17 cellular contexts compared by ENCODE assay signal in the genomic region with DNA sequence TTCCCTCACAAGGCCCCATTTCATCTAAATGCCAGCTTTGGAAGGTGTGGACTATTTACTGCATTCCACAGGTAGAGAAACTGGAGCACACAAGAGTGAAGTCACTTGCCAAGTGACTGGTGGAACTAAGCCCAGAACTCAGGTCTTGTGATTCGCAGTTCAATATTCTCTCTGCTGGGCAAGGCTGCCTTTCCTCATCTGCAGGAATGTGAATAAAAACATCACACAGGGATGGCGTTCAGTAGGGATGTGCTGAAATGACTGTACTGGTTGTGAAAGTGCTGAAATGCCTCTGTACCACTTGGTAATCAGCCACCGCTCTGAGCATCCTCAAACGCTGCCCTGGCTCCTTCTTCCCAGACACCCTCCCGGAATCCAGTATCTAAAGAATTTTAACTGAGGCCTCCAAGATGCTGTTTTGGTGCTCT.
DNase-seq lines count a peak whose midpoint lies in the region; ATAC-seq, FAIRE-seq and TF ChIP-seq lines count a peak whose summit lies in the region.
"Had no signal": no experiment of that assay in that cellular context is flagged by ENCODE, and none has a peak within 500 bp of the region (broad histone marks: within the 10 kb centered on the region; RNA-seq: fewer than 3 reads in every experiment).

No MANE protein-coding gene starts in this region.

- no peak for ATAC-seq in HG03571 (IDR thresholded peaks at IDR 0.05; ENCODE audit: unreplicated experiment)
- ATAC-seq: stimulated activated naive CD8-positive, alpha-beta T cell treated with anti-CD3 and anti-CD28 coated beads, Interleukin-15, Interleukin-2, amounts not matched to agents 100 U/mL and 50 U/mL, for 24 hours had no signal

- H3K4me1 ChIP-seq in HEK293 (ENCODE audit: control insufficient read depth, insufficient read depth, low read length) (no peaks in the 10 kb centered on the region), keratinocyte (ENCODE audit: control insufficient read depth, extremely low read depth, insufficient read depth, low read length) (peaks cover 5% of the 10 kb centered on the region), thyroid gland (peaks cover 40 to 67% of the 10 kb centered on the region in 2 donors)
- H3K4me1 ChIP-seq: parathyroid adenoma had no signal

- CTCF ChIA-PET in HEK293 (lab: Yijun Ruan, JAX), result no interaction called here

- peaks cover 1% of the 10 kb centered on the region for H3K4me1 Mint-ChIP-seq in activated T-helper 1 cell treated with anti-CD3 and anti-CD28 coated beads, Interleukin-12 subunit alpha, Interleukin-12 subunit beta, Interleukin-2, Interleukin-4 antibody, amounts not matched to agents 30 ng/mL and 10 ng/mL and 1 ng/mL, durations not matched to agents 14 hours and 24 hours and 36 hours (ENCODE audit: low read depth)

- WGBS in thyroid gland, 2 donors, result 62 to 71% methylated on average over 5 of the region's 5 CpGs

- H3K9me3 ChIP-seq in HEK293 (ENCODE audit: control insufficient read depth, insufficient read depth, low read depth, low read length), result no peaks in the 10 kb centered on the region
- H3K9me3 ChIP-seq in keratinocyte (ENCODE audit: control insufficient read depth, low read depth, low read length), result no peaks in the 10 kb centered on the region
- no peaks in the 10 kb centered on the region for H3K9me3 ChIP-seq in thyroid gland

- H3K27me3 ChIP-seq in brain microvascular endothelial cell (replicated peaks) (no peaks in the 10 kb centered on the region), keratinocyte (ENCODE audit: control insufficient read depth, extremely low read depth, insufficient read depth, low read length) (peaks cover 6% of the 10 kb centered on the region), thyroid gland (no peaks in the 10 kb centered on the region)

- in situ Hi-C loops in brain microvascular endothelial cell (cut with HindIII; ENCODE audit: low pct_ligation_motif_present, low sequenced_read_pairs), result no loop called here

- FAIRE-seq in keratinocyte (lab: Jason Lieb, UNC), result peak; percentile 32

- peaks cover 4% of the 10 kb centered on the region for H3K36me3 Mint-ChIP-seq in activated T-helper 1 cell treated with anti-CD3 and anti-CD28 coated beads, Interleukin-12 subunit alpha, Interleukin-12 subunit beta, Interleukin-2, Interleukin-4 antibody, amounts not matched to agents 30 ng/mL and 10 ng/mL and 1 ng/mL, durations not matched to agents 14 hours and 24 hours and 36 hours (ENCODE audit: low read depth)
- H3K36me3 Mint-ChIP-seq: memory B cell had no signal

- H3K27ac Mint-ChIP-seq in activated T-helper 1 cell treated with anti-CD3 and anti-CD28 coated beads, Interleukin-12 subunit alpha, Interleukin-12 subunit beta, Interleukin-2, Interleukin-4 antibody, amounts not matched to agents 30 ng/mL and 10 ng/mL and 1 ng/mL, durations not matched to agents 14 hours and 24 hours and 36 hours, result no peak overlapping the region
- H3K27ac Mint-ChIP-seq: memory B cell had no signal

- no peak overlapping the region for H3K4me2 ChIP-seq in keratinocyte (ENCODE audit: control insufficient read depth, extremely low read depth, insufficient read depth, low read depth, low read length)

- no peaks in the 10 kb centered on the region for H4K20me1 ChIP-seq in keratinocyte (ENCODE audit: control insufficient read depth, extremely low read depth, insufficient read depth, low read length)

- no peak overlapping the region for H2AFZ ChIP-seq in keratinocyte (ENCODE audit: control insufficient read depth, low read length)
- H2AFZ ChIP-seq: parathyroid adenoma had no signal

- H3K36me3 ChIP-seq in HEK293 (ENCODE audit: control insufficient read depth in 2 of 2, insufficient read depth in 1 of 2, low read length in 2 of 2), result no peaks in the 10 kb centered on the region
- no peaks in the 10 kb centered on the region for H3K36me3 ChIP-seq in brain microvascular endothelial cell (replicated peaks)
- no peaks in the 10 kb centered on the region for H3K36me3 ChIP-seq in keratinocyte (ENCODE audit: control insufficient read depth in 2 of 2, extremely low read depth in 1 of 2, insufficient read depth in 2 of 2, low read length in 2 of 2)
- no peaks in the 10 kb centered on the region for H3K36me3 ChIP-seq in thyroid gland
- H3K36me3 ChIP-seq: WERI-Rb-1 had no signal

- H3K9ac ChIP-seq in keratinocyte (ENCODE audit: control insufficient read depth, extremely low read depth, insufficient read depth, low read length), result no peak overlapping the region
- H3K9ac ChIP-seq: parathyroid adenoma had no signal

- H3K79me2 ChIP-seq in keratinocyte (ENCODE audit: control insufficient read depth, insufficient read depth, low read length), result no peaks in the 10 kb centered on the region
- H3K79me2 ChIP-seq: parathyroid adenoma had no signal

- H3K4me3 Mint-ChIP-seq in activated T-helper 1 cell treated with anti-CD3 and anti-CD28 coated beads, Interleukin-12 subunit alpha, Interleukin-12 subunit beta, Interleukin-2, Interleukin-4 antibody, amounts not matched to agents 30 ng/mL and 10 ng/mL and 1 ng/mL, durations not matched to agents 14 hours and 24 hours and 36 hours, result no peak overlapping the region
- H3K4me3 Mint-ChIP-seq: central memory CD8-positive, alpha-beta T cell; memory B cell had no signal

- dilution Hi-C loops in keratinocyte (cut with MboI; ENCODE audit: extremely low pct_ligation_motif_present, low sequenced_read_pairs), result no loop called here

- POLR2A ChIA-PET in HEK293 (lab: Yijun Ruan, JAX), result no interaction called here

- H3K4me3 ChIP-seq in HEK293 (ENCODE audit: low read depth, low read length) (no peak overlapping the region), brain microvascular endothelial cell (ENCODE audit: low read depth, low read length) (no peak overlapping the region), keratinocyte (ENCODE audit: control insufficient read depth in 2 of 3, extremely low read depth in 1 of 3, insufficient read depth in 2 of 3, low read depth in 1 of 3, low read length in 3 of 3) (no peak overlapping the region), thyroid gland (replicated peaks in 1 of 3) (no peak overlapping the region)

- TF ChIP-seq POLR2A in thyroid gland (IDR thresholded peaks at IDR 0.05), result no peak

- H3K9me1 ChIP-seq in keratinocyte (ENCODE audit: control insufficient read depth, extremely low read depth, insufficient read depth, low read length), result no peaks in the 10 kb centered on the region

- intact Hi-C loops in thyroid gland (cut with DNase I), result no loop called here
- intact Hi-C loops in activated T-helper 1 cell treated with anti-CD3 and anti-CD28 coated beads, Interleukin-12 subunit alpha, Interleukin-12 subunit beta, Interleukin-2, Interleukin-4 antibody, amounts not matched to agents 30 ng/mL and 10 ng/mL and 1 ng/mL, durations not matched to agents 14 hours and 24 hours and 36 hours (cut with micrococcal nuclease), result no loop called here

- no peaks in the 10 kb centered on the region for H3K9me3 Mint-ChIP-seq in activated T-helper 1 cell treated with anti-CD3 and anti-CD28 coated beads, Interleukin-12 subunit alpha, Interleukin-12 subunit beta, Interleukin-2, Interleukin-4 antibody, amounts not matched to agents 30 ng/mL and 10 ng/mL and 1 ng/mL, durations not matched to agents 14 hours and 24 hours and 36 hours
- H3K9me3 Mint-ChIP-seq: central memory CD8-positive, alpha-beta T cell; memory B cell had no signal

- H3K27ac ChIP-seq in HEK293 (ENCODE audit: extremely low read depth, low read depth, low read length), result no peak overlapping the region
- no peak overlapping the region for H3K27ac ChIP-seq in brain microvascular endothelial cell
- no peak overlapping the region for H3K27ac ChIP-seq in keratinocyte (ENCODE audit: control insufficient read depth, insufficient read depth, low read length)
- H3K27ac ChIP-seq in thyroid gland, result peak overlapping the region; percentile 86 to 91 (median 90)
- H3K27ac ChIP-seq: parathyroid adenoma, WERI-Rb-1 had no signal

- peaks cover 3% of the 10 kb centered on the region for H3K27me3 Mint-ChIP-seq in activated T-helper 1 cell treated with anti-CD3 and anti-CD28 coated beads, Interleukin-12 subunit alpha, Interleukin-12 subunit beta, Interleukin-2, Interleukin-4 antibody, amounts not matched to agents 30 ng/mL and 10 ng/mL and 1 ng/mL, durations not matched to agents 14 hours and 24 hours and 36 hours (ENCODE audit: insufficient read depth)
- H3K27me3 Mint-ChIP-seq: central memory CD8-positive, alpha-beta T cell; memory B cell had no signal

- DNase-seq in brain microvascular endothelial cell, result peak; percentile 50
- no peak for DNase-seq in keratinocyte (ENCODE audit: low read depth, low spot score)
- DNase-seq in thyroid gland, result peak; percentile 77 to 85
- no peak for DNase-seq in foreskin melanocyte
- DNase-seq in activated T-helper 1 cell treated with anti-CD3 and anti-CD28 coated beads, Interleukin-12 subunit alpha, Interleukin-12 subunit beta, Interleukin-2, Interleukin-4 antibody, amounts not matched to agents 30 ng/mL and 10 ng/mL and 1 ng/mL, durations not matched to agents 14 hours and 24 hours and 36 hours (ENCODE audit: low spot score), result no peak
- no peak for DNase-seq in NCI-H1930 (lab: John Stamatoyannopoulos, UW)
- DNase-seq: activated T-cell treated with anti-CD3 and anti-CD28 coated beads, Interleukin-2, amount 50 U/mL, for 1 hour; MM.1S; NCI-H510A treated with DMSO at 0.1 percent for 48 hours; stimulated activated CD4-positive, alpha-beta T cell treated with anti-CD3 and anti-CD28 coated beads, Interleukin-4, amount 100 ng/mL, for 1 hour; stimulated activated naive CD8-positive, alpha-beta T cell treated with anti-CD3 and anti-CD28 coated beads, Interleukin-15, Interleukin-2, amounts not matched to agents 100 U/mL and 50 U/mL, for 24 hours; WERI-Rb-1 had no signal

- TF ChIP-seq CTCF in HEK293 (tag by site-specific recombination; IDR thresholded peaks at IDR 0.05) (no peak), brain microvascular endothelial cell (IDR thresholded peaks at IDR 0.05; ENCODE audit: low read depth, low read length, missing control alignments) (no peak), keratinocyte (optimal IDR thresholded peaks at IDR 0.05 in 1 of 3, IDR thresholded peaks at IDR 0.05 in 1 of 3, conservative IDR thresholded peaks at IDR 0.05 in 1 of 3; ENCODE audit: extremely low read depth in 1 of 3, insufficient read depth in 2 of 3, low read length in 3 of 3) (no peak), thyroid gland (IDR thresholded peaks at IDR 0.05) (no peak)

TF ChIP-seq in HEK293, 187 proteins besides CTCF, POLR2A, EP300 and RAD21:
- TF ChIP-seq ZNF48 (tag by site-specific recombination; IDR thresholded peaks at IDR 0.05) (no peak), SCRT2 (tag by site-specific recombination; IDR thresholded peaks at IDR 0.05) (peak; percentile 77)

Comparison
In these comparisons a context has a peak if more than half of its experiments do, and no peak if none do; other contexts are left out.
1. H3K27ac ChIP-seq: peak in thyroid gland (3 of 3); none in HEK293 (single experiment), brain microvascular endothelial cell (single experiment) and keratinocyte (single experiment).
2. DNase-seq: peak in brain microvascular endothelial cell (single experiment) and thyroid gland (2 of 2); none in keratinocyte (single experiment), foreskin melanocyte (single experiment), activated T-helper 1 cell treated with anti-CD3 and anti-CD28 coated beads, Interleukin-12 subunit alpha, Interleukin-12 subunit beta, Interleukin-2, Interleukin-4 antibody, amounts not matched to agents 30 ng/mL and 10 ng/mL and 1 ng/mL, durations not matched to agents 14 hours and 24 hours and 36 hours (single experiment) and NCI-H1930 (0 of 2).